ENCODE assay signal across 27 cellular contexts in genomic region chr13:110748271-110748670, GRCh38.
"Had no signal": no experiment of that assay in that cellular context is flagged by ENCODE, and none has a peak within 500 bp of the region (broad histone marks: within the 10 kb centered on the region; RNA-seq: fewer than 3 reads in every experiment).

No MANE protein-coding gene starts in this region.

- DNase-seq: colonic mucosa; dermis blood vessel endothelial cell; dorsolateral prefrontal cortex; effector CD4-positive, alpha-beta T cell; effector CD8-positive, alpha-beta T cell; effector memory CD4-positive, alpha-beta T cell; effector memory CD8-positive, alpha-beta T cell; endodermal cell; erythroblast; esophagus squamous epithelium; foreskin fibroblast; foreskin keratinocyte; foreskin melanocyte; gastrocnemius medialis; glutamatergic neuron; head of caudate nucleus; heart left ventricle; heart right ventricle had no signal

- H3K27ac ChIP-seq: colonic mucosa, coronary artery, dorsolateral prefrontal cortex, epithelial cell of prostate, esophagus muscularis mucosa, esophagus squamous epithelium, foreskin keratinocyte, gastrocnemius medialis, gastroesophageal sphincter, heart left ventricle, heart right ventricle had no signal

- H3K9me3 ChIP-seq: colonic mucosa, esophagus muscularis mucosa, gastrocnemius medialis, gastroesophageal sphincter had no signal

- H3K4me1 ChIP-seq: colonic mucosa, esophagus muscularis mucosa, esophagus squamous epithelium, foreskin keratinocyte, gastrocnemius medialis, gastroesophageal sphincter, heart left ventricle, heart right ventricle had no signal

- FAIRE-seq: colon, endometrium, endothelial cell of umbilical vein had no signal

- H3K27me3 Mint-ChIP-seq: dendritic cell treated with granulocyte-macrophage colony-stimulating factor and Interleukin-4, amounts not matched to agents 40 ng/mL and 50 ng/mL, for 4 days; effector memory CD8-positive, alpha-beta T cell had no signal

- H3K27ac Mint-ChIP-seq: dendritic cell treated with granulocyte-macrophage colony-stimulating factor and Interleukin-4, amounts not matched to agents 40 ng/mL and 50 ng/mL, for 4 days; effector memory CD8-positive, alpha-beta T cell; endodermal cell had no signal

- H3K4me3 Mint-ChIP-seq: dendritic cell treated with granulocyte-macrophage colony-stimulating factor and Interleukin-4, amounts not matched to agents 40 ng/mL and 50 ng/mL, for 4 days; effector memory CD8-positive, alpha-beta T cell; endodermal cell had no signal

- H3K27me3 ChIP-seq: colonic mucosa, dorsolateral prefrontal cortex, esophagus muscularis mucosa, esophagus squamous epithelium, foreskin keratinocyte, gastrocnemius medialis, gastroesophageal sphincter, heart left ventricle, heart right ventricle had no signal

- H3K36me3 ChIP-seq: colonic mucosa, esophagus muscularis mucosa, esophagus squamous epithelium, gastrocnemius medialis, gastroesophageal sphincter, heart left ventricle, heart right ventricle had no signal

- ATAC-seq: effector memory CD8-positive, alpha-beta T cell; esophagus mucosa; foreskin keratinocyte; gastrocnemius medialis; gastroesophageal sphincter; heart left ventricle; heart right ventricle had no signal

- H3K4me3 ChIP-seq: colonic mucosa, coronary artery, dorsolateral prefrontal cortex, esophagus muscularis mucosa, esophagus squamous epithelium, gastrocnemius medialis, gastroesophageal sphincter, heart left ventricle, heart right ventricle had no signal
